In genomic region chr1:11364170-11364569, GRCh38 we compare ENCODE assay signal across 12 cellular contexts.
DNase-seq lines count a peak whose midpoint lies in the region; ATAC-seq and TF ChIP-seq lines count a peak whose summit lies in the region.
"Had no signal": no experiment of that assay in that cellular context is flagged by ENCODE, and none has a peak within 500 bp of the region (broad histone marks: within the 10 kb centered on the region; RNA-seq: fewer than 3 reads in every experiment).

No MANE protein-coding gene starts in this region.

- CTCF ChIA-PET in activated CD8-positive, alpha-beta T cell treated with anti-CD3 and anti-CD28 coated beads, Interleukin-2, amount 10 ng/mL, durations not matched to agents 7 days and 5 days (lab: Charles Lee) = interaction anchor here (0.5 to 1.8 kb wide), 25 partner anchors 8 to 897 kb away, joined by 3 to 14 read pairs (median 3); partner anchors contain the start of gene MTOR
- CTCF ChIA-PET in CD8-positive, alpha-beta memory T cell (lab: Charles Lee) = interaction anchor here (0.8 to 1.2 kb wide), 3 partner anchors 11 to 327 kb away, joined by 3 to 4 read pairs (median 3); no protein-coding TSS in a partner anchor

- no peak overlapping the region for H3K4me3 Mint-ChIP-seq in activated CD8-positive, alpha-beta T cell treated with anti-CD3 and anti-CD28 coated beads, Interleukin-2, amount 10 ng/mL, durations not matched to agents 7 days and 5 days
- H3K4me3 Mint-ChIP-seq in nephron progenitor cell = no peak overlapping the region
- H3K4me3 Mint-ChIP-seq in CD8-positive, alpha-beta memory T cell = no peak overlapping the region
- H3K4me3 Mint-ChIP-seq in activated T-cell treated with anti-CD3 and anti-CD28 coated beads, Interleukin-2, amount 50 U/mL, for 4 hours = no peak overlapping the region

- H3K27ac Mint-ChIP-seq in activated CD8-positive, alpha-beta T cell treated with anti-CD3 and anti-CD28 coated beads, Interleukin-2, amount 10 ng/mL, durations not matched to agents 7 days and 5 days = no peak overlapping the region
- no peak overlapping the region for H3K27ac Mint-ChIP-seq in nephron progenitor cell
- no peak overlapping the region for H3K27ac Mint-ChIP-seq in CD8-positive, alpha-beta memory T cell

- H3K27me3 Mint-ChIP-seq in activated CD8-positive, alpha-beta T cell treated with anti-CD3 and anti-CD28 coated beads, Interleukin-2, amount 10 ng/mL, durations not matched to agents 7 days and 5 days (ENCODE audit: low read depth) = no peaks in the 10 kb centered on the region
- peaks cover 19% of the 10 kb centered on the region for H3K27me3 Mint-ChIP-seq in nephron progenitor cell (ENCODE audit: low read depth, poor library complexity)
- peaks cover 6 to 11% of the 10 kb centered on the region in 2 donors for H3K27me3 Mint-ChIP-seq in CD8-positive, alpha-beta memory T cell
- peaks cover under 1% of the 10 kb centered on the region for H3K27me3 Mint-ChIP-seq in activated T-cell treated with anti-CD3 and anti-CD28 coated beads, Interleukin-2, amount 50 U/mL, for 4 hours (ENCODE audit: low read depth)

- no peaks in the 10 kb centered on the region for H3K4me1 ChIP-seq in CD8-positive, alpha-beta memory T cell (ENCODE audit: insufficient read depth, low read length)
- H3K4me1 ChIP-seq: thyroid gland had no signal

- no peaks in the 10 kb centered on the region for H3K36me3 ChIP-seq in CD8-positive, alpha-beta memory T cell (ENCODE audit: insufficient read depth, low read length)
- H3K36me3 ChIP-seq: thyroid gland had no signal

- H3K27me3 ChIP-seq in CD8-positive, alpha-beta memory T cell (ENCODE audit: insufficient read depth, low read length, poor library complexity, severe bottlenecking) = no peaks in the 10 kb centered on the region
- H3K27me3 ChIP-seq: thyroid gland had no signal

- POLR2A ChIA-PET in activated CD8-positive, alpha-beta T cell treated with anti-CD3 and anti-CD28 coated beads, Interleukin-2, amount 10 ng/mL, durations not matched to agents 7 days and 5 days (lab: Charles Lee) = interaction anchor here (0.6 kb wide), 1 partner anchor 131 kb away, joined by 3 read pairs; no protein-coding TSS in a partner anchor
- POLR2A ChIA-PET in CD8-positive, alpha-beta memory T cell (lab: Charles Lee) = no interaction called here

- H3K9me3 ChIP-seq in CD8-positive, alpha-beta memory T cell (ENCODE audit: low read length) = no peaks in the 10 kb centered on the region
- H3K9me3 ChIP-seq: thyroid gland had no signal

- DNase-seq in NCI-H2171 treated with DMSO at 0.1 percent for 48 hours (lab: John Stamatoyannopoulos, UW) (peak; percentile 19), NCI-H2171 (lab: John Stamatoyannopoulos, UW) (no peak), Kasumi-1 (lab: John Stamatoyannopoulos, UW) (peak; percentile 33 to 60), nephron progenitor cell (no peak), SHP77 treated with DMSO at 0.1 percent for 48 hours (lab: John Stamatoyannopoulos, UW) (no peak)
- peak; percentile 33 for DNase-seq in activated CD8-positive, alpha-beta T cell treated with anti-CD3 and anti-CD28 coated beads, Interleukin-2, amount 10 ng/mL, durations not matched to agents 7 days and 5 days
- DNase-seq in CD8-positive, alpha-beta memory T cell = no peak
- no peak for DNase-seq in activated T-cell treated with anti-CD3 and anti-CD28 coated beads, Interleukin-2, amount 50 U/mL, for 4 hours
- DNase-seq: activated naive CD4-positive, alpha-beta T cell treated with Interleukin-2 at 50 U/mL for 16 hours; SW 1271; thyroid gland had no signal

- peak; percentile 28 for TF ChIP-seq CTCF in nephron progenitor cell (IDR thresholded peaks at IDR 0.05)

- no peaks in the 10 kb centered on the region for H3K36me3 Mint-ChIP-seq in activated CD8-positive, alpha-beta T cell treated with anti-CD3 and anti-CD28 coated beads, Interleukin-2, amount 10 ng/mL, durations not matched to agents 7 days and 5 days (ENCODE audit: low read depth)
- H3K36me3 Mint-ChIP-seq in nephron progenitor cell (ENCODE audit: low read depth) = no peaks in the 10 kb centered on the region
- no peaks in the 10 kb centered on the region for H3K36me3 Mint-ChIP-seq in CD8-positive, alpha-beta memory T cell
- no peaks in the 10 kb centered on the region for H3K36me3 Mint-ChIP-seq in activated T-cell treated with anti-CD3 and anti-CD28 coated beads, Interleukin-2, amount 50 U/mL, for 4 hours (ENCODE audit: insufficient read depth)

- H3K9me3 Mint-ChIP-seq in activated CD8-positive, alpha-beta T cell treated with anti-CD3 and anti-CD28 coated beads, Interleukin-2, amount 10 ng/mL, durations not matched to agents 7 days and 5 days (ENCODE audit: insufficient read depth) = no peaks in the 10 kb centered on the region
- H3K9me3 Mint-ChIP-seq in nephron progenitor cell = no peaks in the 10 kb centered on the region
- no peaks in the 10 kb centered on the region for H3K9me3 Mint-ChIP-seq in CD8-positive, alpha-beta memory T cell
- H3K9me3 Mint-ChIP-seq in activated T-cell treated with anti-CD3 and anti-CD28 coated beads, Interleukin-2, amount 50 U/mL, for 4 hours = no peaks in the 10 kb centered on the region

- no peaks in the 10 kb centered on the region for H3K4me1 Mint-ChIP-seq in activated CD8-positive, alpha-beta T cell treated with anti-CD3 and anti-CD28 coated beads, Interleukin-2, amount 10 ng/mL, durations not matched to agents 7 days and 5 days (ENCODE audit: low read depth)
- H3K4me1 Mint-ChIP-seq in nephron progenitor cell = peaks cover 60% of the 10 kb centered on the region
- no peaks in the 10 kb centered on the region for H3K4me1 Mint-ChIP-seq in CD8-positive, alpha-beta memory T cell
- H3K4me1 Mint-ChIP-seq in activated T-cell treated with anti-CD3 and anti-CD28 coated beads, Interleukin-2, amount 50 U/mL, for 4 hours (ENCODE audit: low read depth) = no peaks in the 10 kb centered on the region

- no peak overlapping the region for H3K4me3 ChIP-seq in CD8-positive, alpha-beta memory T cell (ENCODE audit: low read length)
- H3K4me3 ChIP-seq: lung, thyroid gland had no signal

- ATAC-seq in activated CD8-positive, alpha-beta T cell treated with anti-CD3 and anti-CD28 coated beads, Interleukin-2, amount 10 ng/mL, durations not matched to agents 7 days and 5 days = no peak
- no peak for ATAC-seq in activated T-cell treated with anti-CD3 and anti-CD28 coated beads, Interleukin-2, amount 50 U/mL, for 4 hours

- no peak overlapping the region for H3K27ac ChIP-seq in CD8-positive, alpha-beta memory T cell (ENCODE audit: low read depth, low read length)
- H3K27ac ChIP-seq: thyroid gland had no signal

Comparison
In these comparisons a context has a peak if more than half of its experiments do, and no peak if none do; other contexts are left out.
1. DNase-seq: peak in NCI-H2171 treated with DMSO at 0.1 percent for 48 hours (single experiment), Kasumi-1 (2 of 2) and activated CD8-positive, alpha-beta T cell treated with anti-CD3 and anti-CD28 coated beads, Interleukin-2, amount 10 ng/mL, durations not matched to agents 7 days and 5 days (single experiment); none in NCI-H2171 (single experiment), nephron progenitor cell (single experiment), SHP77 treated with DMSO at 0.1 percent for 48 hours (single experiment), CD8-positive, alpha-beta memory T cell (0 of 5) and activated T-cell treated with anti-CD3 and anti-CD28 coated beads, Interleukin-2, amount 50 U/mL, for 4 hours (single experiment).